Comparison of ENCODE assay signal across 8 cellular contexts in the genomic region with DNA sequence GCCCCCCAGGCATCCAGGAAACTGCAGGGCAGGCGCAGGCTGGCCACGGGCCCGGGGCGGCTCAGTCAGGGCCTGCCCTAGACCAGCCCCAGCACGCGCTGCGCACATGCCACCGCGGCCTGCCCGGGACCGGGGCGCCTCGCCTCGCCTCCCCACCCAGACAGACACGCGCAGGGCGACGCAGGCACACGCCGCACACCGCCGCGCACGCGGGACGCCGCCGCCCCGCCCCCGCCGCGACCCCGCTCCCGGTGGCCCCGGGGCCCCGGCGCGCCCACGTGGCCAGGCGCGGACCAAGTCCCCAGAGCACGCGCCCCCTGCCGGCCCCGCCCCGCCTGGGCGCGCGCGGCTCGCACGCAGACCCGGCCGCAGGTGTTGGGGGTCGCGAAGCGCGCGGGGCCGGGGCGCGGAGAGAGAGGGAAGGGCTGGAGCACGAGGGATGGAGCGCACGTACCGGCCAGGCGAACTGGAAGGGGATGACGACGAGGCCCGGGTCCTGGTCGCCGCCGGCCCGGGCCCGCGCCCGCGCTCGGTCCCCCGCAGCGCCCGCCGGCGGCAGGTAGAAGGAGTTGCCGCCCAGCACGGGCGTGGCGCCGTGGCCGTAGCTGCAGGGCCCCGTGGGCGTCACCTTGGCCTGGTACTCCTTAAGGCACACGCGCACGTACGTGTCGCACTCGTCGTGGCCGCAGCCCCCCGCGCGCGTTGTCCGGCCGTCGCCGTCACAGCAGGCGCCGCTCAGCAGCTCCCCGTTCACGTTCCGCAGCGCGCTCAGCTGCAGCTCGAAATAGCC. TPM values are rescaled to one million over a fixed set of nuclear protein-coding genes. Genes with fewer than 3 reads are reported as not detected.
DNase-seq lines count a peak whose midpoint lies in the region; ATAC-seq lines count a peak whose summit lies in the region.

No MANE protein-coding gene starts in this region.

- peaks cover 11% of the 10 kb centered on the region for H3K4me1 Mint-ChIP-seq in T-helper 1 cell treated with Interleukin-12 subunit alpha and Interleukin-12 subunit beta and Interleukin-4 antibody, amounts not matched to agents 30 μg/mL and 1 μg/mL, for 36 hours (ENCODE audit: low read depth)
- H3K4me1 Mint-ChIP-seq in stimulated activated naive B cell treated with anti-CD40 and anti-IgM and Interleukin-4, amounts not matched to agents 10 μg/mL and 1 μg/mL and 100 μg/mL, for 72 hours = peaks cover 15 to 23% of the 10 kb centered on the region in 2 donors

- no peaks in the 10 kb centered on the region for H3K27me3 ChIP-seq in SJCRH30

- H3K27me3 Mint-ChIP-seq in T-helper 1 cell treated with Interleukin-12 subunit alpha and Interleukin-12 subunit beta and Interleukin-4 antibody, amounts not matched to agents 30 μg/mL and 1 μg/mL, for 36 hours (ENCODE audit: low read depth) = peaks cover 20% of the 10 kb centered on the region
- H3K27me3 Mint-ChIP-seq in stimulated activated naive B cell treated with anti-CD40 and anti-IgM and Interleukin-4, amounts not matched to agents 10 μg/mL and 1 μg/mL and 100 μg/mL, for 72 hours = peaks cover 30 to 53% of the 10 kb centered on the region in 2 donors

- no peaks in the 10 kb centered on the region for H3K9me3 Mint-ChIP-seq in T-helper 1 cell treated with Interleukin-12 subunit alpha and Interleukin-12 subunit beta and Interleukin-4 antibody, amounts not matched to agents 30 μg/mL and 1 μg/mL, for 36 hours
- H3K9me3 Mint-ChIP-seq in stimulated activated naive B cell treated with anti-CD40 and anti-IgM and Interleukin-4, amounts not matched to agents 10 μg/mL and 1 μg/mL and 100 μg/mL, for 72 hours = no peaks in the 10 kb centered on the region

- H3K27ac ChIP-seq in SJCRH30 = no peak overlapping the region

- H3K4me3 ChIP-seq in SJCRH30 = peak overlapping the region; percentile 60

- H3K27ac Mint-ChIP-seq in T-helper 1 cell treated with Interleukin-12 subunit alpha and Interleukin-12 subunit beta and Interleukin-4 antibody, amounts not matched to agents 30 μg/mL and 1 μg/mL, for 36 hours = no peak overlapping the region
- no peak overlapping the region for H3K27ac Mint-ChIP-seq in stimulated activated naive B cell treated with anti-CD40 and anti-IgM and Interleukin-4, amounts not matched to agents 10 μg/mL and 1 μg/mL and 100 μg/mL, for 72 hours

- peak overlapping the region; percentile 14 for H3K4me3 Mint-ChIP-seq in T-helper 1 cell treated with Interleukin-12 subunit alpha and Interleukin-12 subunit beta and Interleukin-4 antibody, amounts not matched to agents 30 μg/mL and 1 μg/mL, for 36 hours
- peak overlapping the region; percentile 53 to 59 for H3K4me3 Mint-ChIP-seq in stimulated activated naive B cell treated with anti-CD40 and anti-IgM and Interleukin-4, amounts not matched to agents 10 μg/mL and 1 μg/mL and 100 μg/mL, for 72 hours

- DNase-seq in T-helper 1 cell (no peak), SJCRH30 (no peak), left ventricle myocardium superior (peak; percentile 64), anterior cingulate cortex (lab: John Stamatoyannopoulos, UW) (no peak), NCI-H2107 (lab: John Stamatoyannopoulos, UW) (no peak)
- DNase-seq in stimulated activated naive B cell treated with anti-CD40 and anti-IgM and Interleukin-4, amounts not matched to agents 10 μg/mL and 1 μg/mL and 100 μg/mL, for 72 hours = no peak

- H3K4me1 ChIP-seq in SJCRH30 = peaks cover 37% of the 10 kb centered on the region

- no peaks in the 10 kb centered on the region for H3K36me3 Mint-ChIP-seq in T-helper 1 cell treated with Interleukin-12 subunit alpha and Interleukin-12 subunit beta and Interleukin-4 antibody, amounts not matched to agents 30 μg/mL and 1 μg/mL, for 36 hours (ENCODE audit: low read depth)
- peaks cover 0 to 2% of the 10 kb centered on the region in 2 donors for H3K36me3 Mint-ChIP-seq in stimulated activated naive B cell treated with anti-CD40 and anti-IgM and Interleukin-4, amounts not matched to agents 10 μg/mL and 1 μg/mL and 100 μg/mL, for 72 hours

- intact Hi-C loops in left ventricle myocardium superior (cut with micrococcal nuclease) = no loop called here

- no peaks in the 10 kb centered on the region for H3K36me3 ChIP-seq in SJCRH30

- H3K9me3 ChIP-seq in SJCRH30 (replicated peaks) = no peaks in the 10 kb centered on the region

- ATAC-seq in left ventricle myocardium superior = no peak
- peak; percentile 18 to 27 for ATAC-seq in stimulated activated naive B cell treated with anti-CD40 and anti-IgM and Interleukin-4, amounts not matched to agents 10 μg/mL and 1 μg/mL and 100 μg/mL, for 72 hours (replicated peaks)
- no peak for ATAC-seq in GM18861 (IDR thresholded peaks at IDR 0.05; ENCODE audit: unreplicated experiment)

RNA-seq across cellular contexts. Expression of a gene that starts 1.1 kb away (rescaled TPM):
- total RNA-seq in SJCRH30 (2014; rRNA removed; shearing (Covaris generic)) = 24.7 and 28.1 TPM in 2 replicates
- 33.6 TPM for total RNA-seq in left ventricle myocardium superior

RNA-seq across cellular contexts. Expression of a gene that starts 13.6 kb away (rescaled TPM):
- 65.9 and 92.3 TPM in 2 replicates for total RNA-seq in SJCRH30 (2014; rRNA removed; shearing (Covaris generic))
- total RNA-seq in left ventricle myocardium superior = 34.7 TPM

Comparison
In these comparisons a context has a peak if more than half of its experiments do, and no peak if none do; other contexts are left out.
1. ATAC-seq: peak in stimulated activated naive B cell treated with anti-CD40 and anti-IgM and Interleukin-4, amounts not matched to agents 10 μg/mL and 1 μg/mL and 100 μg/mL, for 72 hours (2 of 2); none in left ventricle myocardium superior (single experiment) and GM18861 (single experiment).